18 cellular contexts compared by ENCODE assay signal in the genomic region with DNA sequence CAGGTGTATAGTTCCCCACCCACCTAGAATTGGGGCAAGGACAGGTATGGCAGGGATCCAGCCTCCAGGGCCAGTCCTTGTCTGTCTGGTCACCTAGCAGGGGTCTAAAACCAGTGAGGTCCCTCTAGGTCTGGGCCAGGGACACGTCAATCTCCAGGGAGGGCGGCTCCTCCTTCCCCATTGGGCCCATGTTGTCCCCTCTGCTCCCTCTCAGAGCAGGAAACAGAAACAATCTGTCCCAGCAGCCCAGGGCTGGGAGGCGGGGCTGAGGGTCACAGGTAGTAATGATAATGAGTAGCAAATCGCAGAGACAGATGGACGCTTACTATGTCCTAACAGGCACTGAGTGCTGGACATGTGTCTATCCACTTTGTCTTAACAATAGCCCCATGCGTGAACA. TPM values are rescaled to one million over a fixed set of nuclear protein-coding genes. Genes with fewer than 3 reads are reported as not detected.
DNase-seq lines count a peak whose midpoint lies in the region; ATAC-seq, FAIRE-seq and TF ChIP-seq lines count a peak whose summit lies in the region.
"Had no signal": no experiment of that assay in that cellular context is flagged by ENCODE, and none has a peak within 500 bp of the region (broad histone marks: within the 10 kb centered on the region; RNA-seq: fewer than 3 reads in every experiment).

No MANE protein-coding gene starts in this region.

- DNase-seq in NCI-H1694 (lab: John Stamatoyannopoulos, UW) (peak; percentile 5), NCI-H1694 treated with DMSO at 0.1 percent for 48 hours (lab: John Stamatoyannopoulos, UW) (no peak), WTC11 (ENCODE audit: low spot score) (peak; percentile 42), foreskin keratinocyte (no peak), small intestine (peak; percentile 35), NCI-H510A (lab: John Stamatoyannopoulos, UW) (no peak), uterus (no peak), HuH-7 (ENCODE audit: low spot score) (no peak)
- DNase-seq: activated CD4-positive, alpha-beta T cell treated with anti-CD3 and anti-CD28 coated beads, Interleukin-2, amount 50 U/mL, for 4 hours; activated T-cell treated with anti-CD3 and anti-CD28 coated beads, Interleukin-2, amount 50 U/mL, for 24 hours; effector CD4-positive, alpha-beta T cell; GDM1; KG1; stimulated activated CD4-positive, alpha-beta T cell treated with anti-CD3 and anti-CD28 coated beads, Interleukin-4, amount 100 ng/mL, for 4 hours had no signal

- CTCF ChIA-PET in WTC11 (lab: Charles Lee): interaction anchor here (1.0 kb wide), 1 partner anchor 86 kb away, joined by 3 read pairs; no protein-coding TSS in a partner anchor

- H3K36me3 ChIP-seq in small intestine (ENCODE audit: control insufficient read depth in 2 of 2, insufficient read depth in 2 of 2, low read length in 2 of 2) (no peaks in the 10 kb centered on the region), uterus (no peaks in the 10 kb centered on the region)
- H3K36me3 ChIP-seq: upper lobe of left lung had no signal

- H3K4me1 ChIP-seq in foreskin keratinocyte (peaks cover 19% of the 10 kb centered on the region), small intestine (ENCODE audit: control insufficient read depth in 2 of 2, insufficient read depth in 1 of 2, low read depth in 1 of 2, low read length in 1 of 2) (no peaks in the 10 kb centered on the region), uterus (peaks cover 0 to 7% of the 10 kb centered on the region in 2 donors)

- H3K9me3 ChIP-seq in small intestine (ENCODE audit: control insufficient read depth, low read depth) (no peaks in the 10 kb centered on the region), uterus (no peaks in the 10 kb centered on the region)
- H3K9me3 ChIP-seq: upper lobe of left lung had no signal

- no peak overlapping the region for H3K4me3 ChIP-seq in small intestine (ENCODE audit: low read depth in 1 of 2, low read length in 2 of 2)
- no peak overlapping the region for H3K4me3 ChIP-seq in uterus
- H3K4me3 ChIP-seq: upper lobe of left lung had no signal

- FAIRE-seq in small intestine (lab: Jason Lieb, UNC): no peak
- FAIRE-seq: A204.1 had no signal

- H3K36me3 Mint-ChIP-seq in WTC11: no peaks in the 10 kb centered on the region
- H3K36me3 Mint-ChIP-seq: activated naive CD8-positive, alpha-beta T cell had no signal

- no peaks in the 10 kb centered on the region; the same call in 1 of the 2 replicates for H3K27me3 Mint-ChIP-seq in WTC11 (ENCODE audit: low read depth)

- intact Hi-C loops in uterus (cut with DNase I; ENCODE audit: low total_unique reads): no loop called here

- no peak overlapping the region for H3K4me3 Mint-ChIP-seq in WTC11
- H3K4me3 Mint-ChIP-seq: activated naive CD8-positive, alpha-beta T cell; activated T-cell treated with anti-CD3 and anti-CD28 coated beads, Interleukin-2, amount 50 U/mL, for 24 hours had no signal

- H3K27me3 ChIP-seq in foreskin keratinocyte (no peaks in the 10 kb centered on the region), small intestine (ENCODE audit: control insufficient read depth in 2 of 2, insufficient read depth in 2 of 2, low read length in 2 of 2) (no peaks in the 10 kb centered on the region), uterus (no peaks in the 10 kb centered on the region)
- H3K27me3 ChIP-seq: upper lobe of left lung had no signal

- H3K27ac Mint-ChIP-seq in WTC11: no peak overlapping the region
- H3K27ac Mint-ChIP-seq: activated naive CD8-positive, alpha-beta T cell; activated T-cell treated with anti-CD3 and anti-CD28 coated beads, Interleukin-2, amount 50 U/mL, for 24 hours had no signal

- ATAC-seq in WTC11 (peak; percentile 68), foreskin keratinocyte (no peak)

- POLR2A ChIA-PET in WTC11 (lab: Charles Lee): no interaction called here

- H3K9me3 Mint-ChIP-seq in WTC11: no peaks in the 10 kb centered on the region
- H3K9me3 Mint-ChIP-seq: activated T-cell treated with anti-CD3 and anti-CD28 coated beads, Interleukin-2, amount 50 U/mL, for 24 hours had no signal

- peak overlapping the region; percentile 69 for H3K27ac ChIP-seq in foreskin keratinocyte
- peak overlapping the region in 1 of 2 donors; percentile 37 for H3K27ac ChIP-seq in small intestine (ENCODE audit: low read depth in 1 of 2, low read length in 1 of 2)
- peak overlapping the region in 1 of 2 donors; percentile 68 for H3K27ac ChIP-seq in uterus
- H3K27ac ChIP-seq: HL-60 had no signal

- no peak for TF ChIP-seq POLR2A in uterus (IDR thresholded peaks at IDR 0.05)

- TF ChIP-seq CTCF in WTC11 (IDR thresholded peaks at IDR 0.05) (no peak), foreskin keratinocyte (conservative IDR thresholded peaks at IDR 0.05) (no peak), uterus (IDR thresholded peaks at IDR 0.05) (no peak)

- 41 to 62% (median 53%) methylated on average over 6 of the region's 6 CpGs for WGBS in small intestine, 3 donors

- peaks cover 26% of the 10 kb centered on the region for H3K4me1 Mint-ChIP-seq in WTC11

TF ChIP-seq in WTC11, 78 proteins besides CTCF, POLR2A, EP300 and RAD21:
- TF ChIP-seq, protein P1, sequence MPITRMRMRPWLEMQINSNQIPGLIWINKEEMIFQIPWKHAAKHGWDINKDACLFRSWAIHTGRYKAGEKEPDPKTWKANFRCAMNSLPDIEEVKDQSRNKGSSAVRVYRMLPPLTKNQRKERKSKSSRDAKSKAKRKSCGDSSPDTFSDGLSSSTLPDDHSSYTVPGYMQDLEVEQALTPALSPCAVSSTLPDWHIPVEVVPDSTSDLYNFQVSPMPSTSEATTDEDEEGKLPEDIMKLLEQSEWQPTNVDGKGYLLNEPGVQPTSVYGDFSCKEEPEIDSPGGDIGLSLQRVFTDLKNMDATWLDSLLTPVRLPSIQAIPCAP (CRISPR knock-in tag; IDR thresholded peaks at IDR 0.05): no peak
- TF ChIP-seq SP1 (CRISPR knock-in tag; conservative IDR thresholded peaks at IDR 0.05) (no peak), MXD4 (CRISPR knock-in tag; IDR thresholded peaks at IDR 0.05; ENCODE audit: borderline replicate concordance) (no peak), ZNF232 (CRISPR knock-in tag; IDR thresholded peaks at IDR 0.05) (no peak), NFATC4 (CRISPR knock-in tag; IDR thresholded peaks at IDR 0.05) (no peak), ZNF416 (CRISPR knock-in tag; IDR thresholded peaks at IDR 0.05) (no peak), ELF4 (CRISPR knock-in tag; IDR thresholded peaks at IDR 0.05; ENCODE audit: low read depth) (no peak)
- TF ChIP-seq, protein P2, sequence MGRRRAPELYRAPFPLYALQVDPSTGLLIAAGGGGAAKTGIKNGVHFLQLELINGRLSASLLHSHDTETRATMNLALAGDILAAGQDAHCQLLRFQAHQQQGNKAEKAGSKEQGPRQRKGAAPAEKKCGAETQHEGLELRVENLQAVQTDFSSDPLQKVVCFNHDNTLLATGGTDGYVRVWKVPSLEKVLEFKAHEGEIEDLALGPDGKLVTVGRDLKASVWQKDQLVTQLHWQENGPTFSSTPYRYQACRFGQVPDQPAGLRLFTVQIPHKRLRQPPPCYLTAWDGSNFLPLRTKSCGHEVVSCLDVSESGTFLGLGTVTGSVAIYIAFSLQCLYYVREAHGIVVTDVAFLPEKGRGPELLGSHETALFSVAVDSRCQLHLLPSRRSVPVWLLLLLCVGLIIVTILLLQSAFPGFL (CRISPR knock-in tag; IDR thresholded peaks at IDR 0.05; ENCODE audit: borderline replicate concordance): no peak
- TF ChIP-seq, protein P3, sequence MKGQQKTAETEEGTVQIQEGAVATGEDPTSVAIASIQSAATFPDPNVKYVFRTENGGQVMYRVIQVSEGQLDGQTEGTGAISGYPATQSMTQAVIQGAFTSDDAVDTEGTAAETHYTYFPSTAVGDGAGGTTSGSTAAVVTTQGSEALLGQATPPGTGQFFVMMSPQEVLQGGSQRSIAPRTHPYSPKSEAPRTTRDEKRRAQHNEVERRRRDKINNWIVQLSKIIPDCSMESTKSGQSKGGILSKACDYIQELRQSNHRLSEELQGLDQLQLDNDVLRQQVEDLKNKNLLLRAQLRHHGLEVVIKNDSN (CRISPR knock-in tag; IDR thresholded peaks at IDR 0.05): no peak
TF ChIP-seq in WTC11: peak in this region for 0.

RNA-seq across cellular contexts. Expression of a gene that starts 22.8 kb away (rescaled TPM):
- total RNA-seq in WTC11 (2021) (12.5 to 18.9 TPM (median 18.2 TPM) in 3 replicates), foreskin keratinocyte (2.2 and 4.5 TPM in 2 replicates), uterus (1 to 10 TPM; 2.1 to 10.0 (median 5.9) TPM)
- polyA plus RNA-seq in foreskin keratinocyte (1.5 and 2.5 TPM in 2 replicates), small intestine (1 to 10 TPM in 1 of 3 donors, under 1 TPM in 2; 0.81 to 5.0 (median 0.89) TPM)

Comparison
In these comparisons a context has a peak if more than half of its experiments do, and no peak if none do; other contexts are left out.
1. DNase-seq: peak in NCI-H1694 (single experiment), WTC11 (single experiment) and small intestine (single experiment); none in NCI-H1694 treated with DMSO at 0.1 percent for 48 hours (single experiment), foreskin keratinocyte (0 of 2), NCI-H510A (single experiment), uterus (0 of 2) and HuH-7 (single experiment).